In the genomic region with DNA sequence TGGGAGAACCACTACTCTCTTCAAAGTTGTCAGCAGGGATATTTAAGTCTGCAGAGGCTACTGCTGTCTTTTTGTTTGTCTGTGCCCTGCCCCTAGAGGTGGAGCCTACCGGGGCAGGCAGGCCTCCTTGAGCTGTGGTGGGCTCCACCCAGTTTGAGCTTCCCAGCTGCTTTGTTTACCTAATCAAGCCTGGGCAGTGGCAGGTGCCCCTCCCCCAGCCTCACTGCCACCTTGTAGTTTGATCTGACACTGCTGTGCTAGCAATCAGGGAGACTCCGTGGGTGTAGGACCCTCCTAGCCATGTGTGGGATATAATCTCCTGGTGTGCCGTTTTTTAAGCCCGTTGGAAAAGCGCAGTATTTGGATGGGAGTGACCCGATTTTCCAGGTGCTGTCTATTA, we compare ENCODE assay signal across 12 cellular contexts. TPM values are rescaled to one million over a fixed set of nuclear protein-coding genes. Genes with fewer than 3 reads are reported as not detected.
"Had no signal": no experiment of that assay in that cellular context is flagged by ENCODE, and none has a peak within 500 bp of the region (broad histone marks: within the 10 kb centered on the region; RNA-seq: fewer than 3 reads in every experiment).

No MANE protein-coding gene starts in this region.

RNA-seq across cellular contexts. Expression of a gene that starts 47.3 kb away (rescaled TPM):
- total RNA-seq: activated B cell treated with CpG ODN at 0.5 μM for 24 hours; activated CD4-positive, alpha-beta memory T cell treated with anti-CD3 and anti-CD28 coated beads for 36 hours; activated CD4-positive, alpha-beta memory T cell treated with anti-CD3 and anti-CD28 coated beads, Interleukin-2, amount 10 ng/mL, durations not matched to agents 7 days and 5 days; activated CD4-positive, alpha-beta T cell treated with anti-CD3 and anti-CD28 coated beads for 36 hours; activated CD4-positive, alpha-beta T cell treated with anti-CD3 and anti-CD28 coated beads, Interleukin-2, amount 10 ng/mL, durations not matched to agents 24 days and 14 days; activated CD4-positive, alpha-beta T cell treated with anti-CD3 and anti-CD28 coated beads, Interleukin-2, amount 10 ng/mL, durations not matched to agents 7 days and 5 days; activated CD8-positive, alpha-beta memory T cell treated with anti-CD3 and anti-CD28 coated beads for 36 hours; activated CD8-positive, alpha-beta memory T cell treated with anti-CD3 and anti-CD28 coated beads, Interleukin-2, amount 10 ng/mL, durations not matched to agents 7 days and 5 days; activated CD8-positive, alpha-beta T cell treated with anti-CD3 and anti-CD28 coated beads for 36 hours; activated CD8-positive, alpha-beta T cell treated with anti-CD3 and anti-CD28 coated beads, Interleukin-2, amount 10 ng/mL, durations not matched to agents 7 days and 5 days; activated T-cell treated with anti-CD3 and anti-CD28 coated beads, Interleukin-2, amount 50 U/mL, for 4 hours; T-helper 2 cell treated with Interferon-gamma antibody and Interleukin-4, amounts not matched to agents 100 ng/mL and 5 ng/mL, for 36 hours had no signal
